21 cellular contexts compared by ENCODE assay signal in the genomic region with DNA sequence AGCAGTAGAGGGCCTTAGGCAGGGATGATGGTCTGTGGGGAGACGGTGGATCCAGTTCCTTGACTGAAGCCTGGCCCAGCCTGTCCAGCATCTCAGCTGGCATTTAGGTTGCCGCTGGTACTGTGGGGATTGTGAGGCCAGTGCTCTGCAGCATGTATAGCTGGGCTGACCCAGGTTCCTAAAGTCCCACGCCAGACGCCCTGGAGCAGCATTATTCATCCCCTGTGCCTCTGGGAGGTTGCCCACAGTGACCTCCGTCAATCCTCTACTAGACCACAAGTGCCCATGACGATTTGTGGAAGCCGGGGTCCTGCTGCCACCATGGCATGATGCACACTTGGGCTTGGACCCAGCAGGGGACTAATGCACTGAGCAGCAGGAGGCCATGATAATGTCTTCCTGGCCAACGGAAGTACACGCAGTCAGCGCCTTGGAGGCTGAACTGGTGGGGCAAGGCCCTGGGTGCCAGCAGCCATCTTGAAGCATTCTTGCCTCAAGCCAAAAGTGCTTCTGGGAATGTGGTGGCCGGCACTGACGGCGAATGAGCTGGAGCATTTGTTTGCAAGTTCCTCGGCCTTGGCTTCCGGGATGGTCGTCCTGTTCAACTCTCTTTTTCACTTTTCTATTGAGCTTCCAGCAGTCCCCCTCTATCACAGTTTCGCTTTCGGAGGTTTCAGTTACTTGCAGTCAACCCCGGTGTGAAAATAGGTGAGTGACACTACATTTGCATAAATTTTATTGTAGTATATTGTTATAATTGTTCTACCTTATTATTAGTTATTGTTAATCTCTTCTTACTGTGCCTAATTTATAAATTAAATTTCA.
DNase-seq lines count a peak whose midpoint lies in the region; ATAC-seq lines count a peak whose summit lies in the region.
"Had no signal": no experiment of that assay in that cellular context is flagged by ENCODE, and none has a peak within 500 bp of the region (broad histone marks: within the 10 kb centered on the region; RNA-seq: fewer than 3 reads in every experiment).

No MANE protein-coding gene starts in this region.

- no peak overlapping the region for H3K18ac ChIP-seq in neuronal stem cell (ENCODE audit: low read length)

- no peak overlapping the region for H2BK120ac ChIP-seq in neuronal stem cell (ENCODE audit: low read depth, low read length)

- no CpG with 5 or more reads among the region's 19 CpGs for WGBS in neuronal stem cell (ENCODE audit: extremely low coverage in 2 of 2, insufficient read length in 2 of 2, insufficient replicate concordance in 1 of 2), 2 donors
- 98% methylated on average over 19 of the region's 19 CpGs for WGBS in aorta, 2 donors

- H3K9me3 ChIP-seq in neuronal stem cell (replicated peaks in 1 of 2; ENCODE audit: control insufficient read depth in 2 of 2, insufficient read depth in 1 of 2, low read depth in 1 of 2, low read length in 2 of 2) (peaks cover 4 to 7% of the 10 kb centered on the region in 2 donors), aorta (ENCODE audit: control insufficient read depth, low read length) (no peaks in the 10 kb centered on the region)

- H3K4me1 ChIP-seq in neuronal stem cell (ENCODE audit: control insufficient read depth in 2 of 2, insufficient read depth in 1 of 2, low read depth in 1 of 2, low read length in 2 of 2) (peaks cover under 1 to 3% of the 10 kb centered on the region in 2 donors), aorta (ENCODE audit: control insufficient read depth in 1 of 2, insufficient read depth in 2 of 2, low read length in 2 of 2) (peaks cover 0 to 1% of the 10 kb centered on the region in 2 donors)

- H4K91ac ChIP-seq in neuronal stem cell (ENCODE audit: low read depth, low read length, poor library complexity): peak overlapping the region; percentile 17

- intact Hi-C loops in aorta (cut with DNase I): no loop called here

- no peak overlapping the region for H3K9ac ChIP-seq in neuronal stem cell (ENCODE audit: low read depth, low read length, poor library complexity)

- no peak overlapping the region for H3K4me2 ChIP-seq in neuronal stem cell (ENCODE audit: insufficient read depth, low read length, poor library complexity, severe bottlenecking)

- no peak overlapping the region for H3K23ac ChIP-seq in neuronal stem cell (ENCODE audit: low read depth, low read length, poor library complexity)

- DNase-seq in activated gamma-delta T cell (lab: John Stamatoyannopoulos, UW) (peak; percentile 1), activated gamma-delta T cell treated with Interleukin-2 at 50 U/mL for 16 hours (no peak), UCSD-AML1 (lab: John Stamatoyannopoulos, UW; ENCODE audit: unreplicated experiment) (peak; percentile 2), neuronal stem cell (ENCODE audit: low spot score) (no peak), aorta (peak in 1 of 2 donors; percentile 43), iPS-NIHi7 (ENCODE audit: extremely low spot score) (no peak), NCI-H2107 (lab: John Stamatoyannopoulos, UW) (no peak)
- DNase-seq: 8988T; Calu3; CD8-positive, alpha-beta T cell; DMS79; H7; HFFc6; KBM-7; MV-4-11; NCI-H187; NCI-H2227 treated with DMSO at 0.1 percent for 48 hours; NCI-H510A treated with DMSO at 0.1 percent for 48 hours; SW 1271 had no signal

- ATAC-seq in aorta (ENCODE audit: low FRiP score): peak; percentile 26
- ATAC-seq in GM21526 (IDR thresholded peaks at IDR 0.05; ENCODE audit: low FRiP score, unreplicated experiment): no peak
- ATAC-seq: CD8-positive, alpha-beta T cell; Panc1 had no signal

- no peak overlapping the region for H2AFZ ChIP-seq in neuronal stem cell (ENCODE audit: low read length)

- H3K27ac ChIP-seq in neuronal stem cell (replicated peaks; ENCODE audit: low read length): no peak overlapping the region
- no peak overlapping the region for H3K27ac ChIP-seq in aorta (ENCODE audit: low read depth in 1 of 2, low read length in 2 of 2)

- H3K36me3 ChIP-seq in neuronal stem cell (replicated peaks in 1 of 2; ENCODE audit: control insufficient read depth in 2 of 2, insufficient read depth in 2 of 2, low read length in 2 of 2) (peaks cover 0 to 2% of the 10 kb centered on the region in 2 donors), aorta (ENCODE audit: control insufficient read depth in 1 of 2, insufficient read depth in 2 of 2, low read length in 1 of 2) (no peaks in the 10 kb centered on the region)

- H2BK12ac ChIP-seq in neuronal stem cell (ENCODE audit: low read length): no peak overlapping the region

- no peak overlapping the region for H2BK15ac ChIP-seq in neuronal stem cell (ENCODE audit: low read length)

- H3K27me3 ChIP-seq in neuronal stem cell (ENCODE audit: control insufficient read depth in 3 of 3, insufficient read depth in 3 of 3, low read depth in 1 of 3, low read length in 3 of 3) (no peaks in the 10 kb centered on the region), aorta (ENCODE audit: control insufficient read depth in 1 of 2, insufficient read depth in 2 of 2, low read length in 1 of 2) (no peaks in the 10 kb centered on the region)

- no peak overlapping the region for H4K8ac ChIP-seq in neuronal stem cell (ENCODE audit: low read depth, low read length)

- no peak overlapping the region for H2AK5ac ChIP-seq in neuronal stem cell (ENCODE audit: low read depth, low read length)

- H3K79me1 ChIP-seq in neuronal stem cell (ENCODE audit: low read depth, low read length): peaks cover under 1% of the 10 kb centered on the region

- H3K4ac ChIP-seq in neuronal stem cell (ENCODE audit: low read length): no peak overlapping the region

- H3K4me3 ChIP-seq in neuronal stem cell (ENCODE audit: low read length in 2 of 2) (no peak overlapping the region), aorta (ENCODE audit: low read length in 2 of 2) (no peak overlapping the region)

- no peak overlapping the region for H2BK5ac ChIP-seq in neuronal stem cell (ENCODE audit: low read length)

- no peak overlapping the region for H3K14ac ChIP-seq in neuronal stem cell (ENCODE audit: low read length)

Comparison
In these comparisons a context has a peak if more than half of its experiments do, and no peak if none do; other contexts are left out.
1. DNase-seq: peak in activated gamma-delta T cell (single experiment) and UCSD-AML1 (single experiment); none in activated gamma-delta T cell treated with Interleukin-2 at 50 U/mL for 16 hours (single experiment), neuronal stem cell (single experiment), iPS-NIHi7 (single experiment) and NCI-H2107 (single experiment).